Comparison of ENCODE assay signal across 1 cellular context in genomic region chr2:170393861-170394498, GRCh38.
TF ChIP-seq lines count a peak whose summit lies in the region.

No MANE protein-coding gene starts in this region.

TF ChIP-seq in HepG2, 621 proteins besides CTCF, POLR2A, EP300 and RAD21 (continued from another document and continues in another):
- TF ChIP-seq ARID3A (IDR thresholded peaks at IDR 0.05; ENCODE audit: low read depth, low read length): peak; percentile 41; the same call in 1 of the 2 replicates
- no peak for TF ChIP-seq MXD4 (CRISPR knock-in tag; IDR thresholded peaks at IDR 0.05)
- no peak for TF ChIP-seq TBX2 (CRISPR knock-in tag; IDR thresholded peaks at IDR 0.05; ENCODE audit: borderline replicate concordance)
- TF ChIP-seq SRF (IDR thresholded peaks at IDR 0.05; ENCODE audit: low read depth, low read length): peak; percentile 64
- TF ChIP-seq GABPB1 (CRISPR knock-in tag; IDR thresholded peaks at IDR 0.05): no peak
- no peak for TF ChIP-seq JUNB (CRISPR knock-in tag; IDR thresholded peaks at IDR 0.05; ENCODE audit: borderline replicate concordance)
- TF ChIP-seq NONO (IDR thresholded peaks at IDR 0.05): no peak
- TF ChIP-seq NONO (CRISPR knock-in tag; conservative IDR thresholded peaks at IDR 0.05): no peak
- TF ChIP-seq HOXA3 (CRISPR knock-in tag; IDR thresholded peaks at IDR 0.05): no peak
- TF ChIP-seq ZNF275 (CRISPR knock-in tag; IDR thresholded peaks at IDR 0.05; ENCODE audit: borderline replicate concordance): no peak
- TF ChIP-seq TAF1 (CRISPR knock-in tag; IDR thresholded peaks at IDR 0.05): no peak
- no peak for TF ChIP-seq PCBP2 (optimal IDR thresholded peaks at IDR 0.05; ENCODE audit: low read depth, low read length, poor library complexity, severe bottlenecking)
- no peak for TF ChIP-seq PHF21A (CRISPR knock-in tag; IDR thresholded peaks at IDR 0.05)
- no peak for TF ChIP-seq RFXAP (CRISPR knock-in tag; IDR thresholded peaks at IDR 0.05; ENCODE audit: borderline replicate concordance)
- no peak for TF ChIP-seq ZNF775 (CRISPR knock-in tag; IDR thresholded peaks at IDR 0.05; ENCODE audit: borderline replicate concordance)
- no peak for TF ChIP-seq ARID4A (CRISPR knock-in tag; IDR thresholded peaks at IDR 0.05; ENCODE audit: borderline replicate concordance)
- no peak for TF ChIP-seq PRDM4 (CRISPR knock-in tag; IDR thresholded peaks at IDR 0.05; ENCODE audit: borderline replicate concordance)
- no peak for TF ChIP-seq ERF (CRISPR knock-in tag; IDR thresholded peaks at IDR 0.05)
- no peak for TF ChIP-seq ZNF776 (CRISPR knock-in tag; IDR thresholded peaks at IDR 0.05)
- no peak for TF ChIP-seq RNF2 (conservative IDR thresholded peaks at IDR 0.05; ENCODE audit: low read depth)
- TF ChIP-seq ZNF788 (CRISPR knock-in tag; IDR thresholded peaks at IDR 0.05; ENCODE audit: borderline replicate concordance): no peak
- no peak for TF ChIP-seq ZNF784 (CRISPR knock-in tag; IDR thresholded peaks at IDR 0.05; ENCODE audit: borderline replicate concordance)
- TF ChIP-seq BCLAF1 (IDR thresholded peaks at IDR 0.05): no peak
- no peak for TF ChIP-seq ZNF230 (CRISPR knock-in tag; IDR thresholded peaks at IDR 0.05)
- no peak for TF ChIP-seq ZNF574 (CRISPR knock-in tag; IDR thresholded peaks at IDR 0.05)
- TF ChIP-seq HOMEZ (CRISPR knock-in tag; IDR thresholded peaks at IDR 0.05; ENCODE audit: low read depth): no peak
- TF ChIP-seq ZNF263 (CRISPR knock-in tag; IDR thresholded peaks at IDR 0.05): no peak
- TF ChIP-seq ADNP (CRISPR knock-in tag; IDR thresholded peaks at IDR 0.05): no peak
- TF ChIP-seq TEAD2 (CRISPR knock-in tag; IDR thresholded peaks at IDR 0.05): no peak
- TF ChIP-seq NKX3-1 (CRISPR knock-in tag; IDR thresholded peaks at IDR 0.05): no peak
- TF ChIP-seq SP2 (CRISPR knock-in tag; IDR thresholded peaks at IDR 0.05): no peak
- TF ChIP-seq RAD51 (IDR thresholded peaks at IDR 0.05; ENCODE audit: borderline replicate concordance): no peak
- TF ChIP-seq CSRNP2 (CRISPR knock-in tag; conservative IDR thresholded peaks at IDR 0.05; ENCODE audit: low read depth): no peak
- TF ChIP-seq ZNF292 (CRISPR knock-in tag; IDR thresholded peaks at IDR 0.05; ENCODE audit: borderline replicate concordance, low read depth): no peak
- no peak for TF ChIP-seq ZBTB42 (CRISPR knock-in tag; IDR thresholded peaks at IDR 0.05)
- no peak for TF ChIP-seq THRA (CRISPR knock-in tag; IDR thresholded peaks at IDR 0.05; ENCODE audit: borderline replicate concordance)
- TF ChIP-seq KLF11 (CRISPR knock-in tag; IDR thresholded peaks at IDR 0.05): no peak
